In the genomic region with DNA sequence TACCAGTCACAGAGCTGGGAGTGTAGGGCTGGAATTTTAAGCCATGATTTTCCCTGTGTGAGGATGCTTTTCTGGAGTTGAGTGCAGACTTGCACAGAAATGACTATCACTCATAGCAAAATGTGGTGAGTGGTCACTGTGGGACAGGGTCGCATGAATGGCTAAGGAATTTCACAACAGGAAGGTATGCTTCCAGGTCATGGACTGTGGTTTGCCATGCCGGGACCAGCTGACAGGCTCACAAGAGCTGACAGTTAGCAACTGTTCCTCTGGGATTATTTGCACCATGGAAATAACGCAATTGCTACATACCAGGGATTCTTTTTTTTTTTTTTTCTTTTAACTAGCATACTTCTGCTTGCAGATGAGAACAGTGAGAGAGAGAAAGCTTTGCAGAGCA, we compare ENCODE assay signal across 1 cellular context.
TF ChIP-seq lines count a peak whose summit lies in the region.

No MANE protein-coding gene starts in this region.

TF ChIP-seq in HepG2, 621 proteins besides CTCF, POLR2A, EP300 and RAD21 (continued from another document and continues in another):
- TF ChIP-seq, protein P1, sequence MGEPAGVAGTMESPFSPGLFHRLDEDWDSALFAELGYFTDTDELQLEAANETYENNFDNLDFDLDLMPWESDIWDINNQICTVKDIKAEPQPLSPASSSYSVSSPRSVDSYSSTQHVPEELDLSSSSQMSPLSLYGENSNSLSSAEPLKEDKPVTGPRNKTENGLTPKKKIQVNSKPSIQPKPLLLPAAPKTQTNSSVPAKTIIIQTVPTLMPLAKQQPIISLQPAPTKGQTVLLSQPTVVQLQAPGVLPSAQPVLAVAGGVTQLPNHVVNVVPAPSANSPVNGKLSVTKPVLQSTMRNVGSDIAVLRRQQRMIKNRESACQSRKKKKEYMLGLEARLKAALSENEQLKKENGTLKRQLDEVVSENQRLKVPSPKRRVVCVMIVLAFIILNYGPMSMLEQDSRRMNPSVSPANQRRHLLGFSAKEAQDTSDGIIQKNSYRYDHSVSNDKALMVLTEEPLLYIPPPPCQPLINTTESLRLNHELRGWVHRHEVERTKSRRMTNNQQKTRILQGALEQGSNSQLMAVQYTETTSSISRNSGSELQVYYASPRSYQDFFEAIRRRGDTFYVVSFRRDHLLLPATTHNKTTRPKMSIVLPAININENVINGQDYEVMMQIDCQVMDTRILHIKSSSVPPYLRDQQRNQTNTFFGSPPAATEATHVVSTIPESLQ (CRISPR knock-in tag; conservative IDR thresholded peaks at IDR 0.05), result no peak
- TF ChIP-seq, protein P2, sequence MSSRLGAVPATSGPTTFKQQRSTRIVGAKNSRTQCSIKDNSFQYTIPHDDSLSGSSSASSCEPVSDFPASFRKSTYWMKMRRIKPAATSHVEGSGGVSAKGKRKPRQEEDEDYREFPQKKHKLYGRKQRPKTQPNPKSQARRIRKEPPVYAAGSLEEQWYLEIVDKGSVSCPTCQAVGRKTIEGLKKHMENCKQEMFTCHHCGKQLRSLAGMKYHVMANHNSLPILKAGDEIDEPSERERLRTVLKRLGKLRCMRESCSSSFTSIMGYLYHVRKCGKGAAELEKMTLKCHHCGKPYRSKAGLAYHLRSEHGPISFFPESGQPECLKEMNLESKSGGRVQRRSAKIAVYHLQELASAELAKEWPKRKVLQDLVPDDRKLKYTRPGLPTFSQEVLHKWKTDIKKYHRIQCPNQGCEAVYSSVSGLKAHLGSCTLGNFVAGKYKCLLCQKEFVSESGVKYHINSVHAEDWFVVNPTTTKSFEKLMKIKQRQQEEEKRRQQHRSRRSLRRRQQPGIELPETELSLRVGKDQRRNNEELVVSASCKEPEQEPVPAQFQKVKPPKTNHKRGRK (CRISPR knock-in tag; IDR thresholded peaks at IDR 0.05), result no peak
- TF ChIP-seq, protein P3, sequence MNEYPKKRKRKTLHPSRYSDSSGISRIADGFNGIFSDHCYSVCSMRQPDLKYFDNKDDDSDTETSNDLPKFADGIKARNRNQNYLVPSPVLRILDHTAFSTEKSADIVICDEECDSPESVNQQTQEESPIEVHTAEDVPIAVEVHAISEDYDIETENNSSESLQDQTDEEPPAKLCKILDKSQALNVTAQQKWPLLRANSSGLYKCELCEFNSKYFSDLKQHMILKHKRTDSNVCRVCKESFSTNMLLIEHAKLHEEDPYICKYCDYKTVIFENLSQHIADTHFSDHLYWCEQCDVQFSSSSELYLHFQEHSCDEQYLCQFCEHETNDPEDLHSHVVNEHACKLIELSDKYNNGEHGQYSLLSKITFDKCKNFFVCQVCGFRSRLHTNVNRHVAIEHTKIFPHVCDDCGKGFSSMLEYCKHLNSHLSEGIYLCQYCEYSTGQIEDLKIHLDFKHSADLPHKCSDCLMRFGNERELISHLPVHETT (CRISPR knock-in tag; conservative IDR thresholded peaks at IDR 0.05), result 0 out of 2 replicates have a peak, but pooled peaks have one; percentile 35
- no peak for TF ChIP-seq ZNF562 (CRISPR knock-in tag; IDR thresholded peaks at IDR 0.05; ENCODE audit: borderline replicate concordance)
- TF ChIP-seq CHCHD3 (CRISPR knock-in tag; IDR thresholded peaks at IDR 0.05), result no peak
- TF ChIP-seq RAD51 (IDR thresholded peaks at IDR 0.05; ENCODE audit: borderline replicate concordance), result no peak
- peak; percentile 82; the same call in 1 of the 2 replicates for TF ChIP-seq CBFB (CRISPR knock-in tag; IDR thresholded peaks at IDR 0.05)
- peak; percentile 45; the same call in 1 of the 2 replicates for TF ChIP-seq HNF4G (IDR thresholded peaks at IDR 0.05; ENCODE audit: borderline replicate concordance, low read depth, low read length)
- no peak for TF ChIP-seq HNF4G (CRISPR knock-in tag; IDR thresholded peaks at IDR 0.05; ENCODE audit: borderline replicate concordance, low read depth)
- TF ChIP-seq SAFB2 (CRISPR knock-in tag; IDR thresholded peaks at IDR 0.05; ENCODE audit: borderline replicate concordance, low read depth), result no peak
- TF ChIP-seq ZNF362 (CRISPR knock-in tag; IDR thresholded peaks at IDR 0.05; ENCODE audit: borderline replicate concordance), result peak; percentile 98
- peak; percentile 94 for TF ChIP-seq NR2C2 (CRISPR knock-in tag; IDR thresholded peaks at IDR 0.05; ENCODE audit: borderline replicate concordance)
- TF ChIP-seq HNRNPL (IDR thresholded peaks at IDR 0.05; ENCODE audit: low read depth, low read length), result no peak
- peak; percentile 90 for TF ChIP-seq ZNF614 (CRISPR knock-in tag; IDR thresholded peaks at IDR 0.05; ENCODE audit: borderline replicate concordance)
- TF ChIP-seq MAFF (IDR thresholded peaks at IDR 0.05; ENCODE audit: low read depth, low read length), result 0 out of 2 replicates have a peak, but pooled peaks have one; percentile 7
- TF ChIP-seq ZNF496 (CRISPR knock-in tag; IDR thresholded peaks at IDR 0.05; ENCODE audit: insufficient replicate concordance), result no peak
- TF ChIP-seq, protein P4, sequence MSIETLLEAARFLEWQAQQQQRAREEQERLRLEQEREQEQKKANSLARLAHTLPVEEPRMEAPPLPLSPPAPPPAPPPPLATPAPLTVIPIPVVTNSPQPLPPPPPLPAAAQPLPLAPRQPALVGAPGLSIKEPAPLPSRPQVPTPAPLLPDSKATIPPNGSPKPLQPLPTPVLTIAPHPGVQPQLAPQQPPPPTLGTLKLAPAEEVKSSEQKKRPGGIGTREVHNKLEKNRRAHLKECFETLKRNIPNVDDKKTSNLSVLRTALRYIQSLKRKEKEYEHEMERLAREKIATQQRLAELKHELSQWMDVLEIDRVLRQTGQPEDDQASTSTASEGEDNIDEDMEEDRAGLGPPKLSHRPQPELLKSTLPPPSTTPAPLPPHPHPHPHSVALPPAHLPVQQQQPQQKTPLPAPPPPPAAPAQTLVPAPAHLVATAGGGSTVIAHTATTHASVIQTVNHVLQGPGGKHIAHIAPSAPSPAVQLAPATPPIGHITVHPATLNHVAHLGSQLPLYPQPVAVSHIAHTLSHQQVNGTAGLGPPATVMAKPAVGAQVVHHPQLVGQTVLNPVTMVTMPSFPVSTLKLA (IDR thresholded peaks at IDR 0.05), result peak; percentile 44
- TF ChIP-seq KLF16 (CRISPR knock-in tag; IDR thresholded peaks at IDR 0.05), result 0 out of 4 replicates have a peak, but pooled peaks of 1 of the 2 experiments have one; percentile 33
- no peak for TF ChIP-seq ZHX2 (IDR thresholded peaks at IDR 0.05; ENCODE audit: low read depth)
- TF ChIP-seq ZHX2 (CRISPR knock-in tag; IDR thresholded peaks at IDR 0.05; ENCODE audit: borderline replicate concordance), result no peak
- no peak for TF ChIP-seq ZKSCAN5 (CRISPR knock-in tag; IDR thresholded peaks at IDR 0.05)
- no peak for TF ChIP-seq TRAFD1 (CRISPR knock-in tag; IDR thresholded peaks at IDR 0.05; ENCODE audit: borderline replicate concordance)
- TF ChIP-seq HNRNPH1 (optimal IDR thresholded peaks at IDR 0.05; ENCODE audit: low read depth, low read length), result no peak
- TF ChIP-seq ATF3 (CRISPR knock-in tag; IDR thresholded peaks at IDR 0.05), result 0 out of 2 replicates have a peak, but pooled peaks have one; percentile 21
- peak; percentile 63; the same call in 1 of the 2 replicates for TF ChIP-seq MIER3 (CRISPR knock-in tag; IDR thresholded peaks at IDR 0.05; ENCODE audit: borderline replicate concordance)
- TF ChIP-seq, protein P5, sequence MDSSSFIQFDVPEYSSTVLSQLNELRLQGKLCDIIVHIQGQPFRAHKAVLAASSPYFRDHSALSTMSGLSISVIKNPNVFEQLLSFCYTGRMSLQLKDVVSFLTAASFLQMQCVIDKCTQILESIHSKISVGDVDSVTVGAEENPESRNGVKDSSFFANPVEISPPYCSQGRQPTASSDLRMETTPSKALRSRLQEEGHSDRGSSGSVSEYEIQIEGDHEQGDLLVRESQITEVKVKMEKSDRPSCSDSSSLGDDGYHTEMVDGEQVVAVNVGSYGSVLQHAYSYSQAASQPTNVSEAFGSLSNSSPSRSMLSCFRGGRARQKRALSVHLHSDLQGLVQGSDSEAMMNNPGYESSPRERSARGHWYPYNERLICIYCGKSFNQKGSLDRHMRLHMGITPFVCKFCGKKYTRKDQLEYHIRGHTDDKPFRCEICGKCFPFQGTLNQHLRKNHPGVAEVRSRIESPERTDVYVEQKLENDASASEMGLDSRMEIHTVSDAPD (CRISPR knock-in tag; IDR thresholded peaks at IDR 0.05), result 0 out of 2 replicates have a peak, but pooled peaks have one; percentile 35
- TF ChIP-seq CEBPB (IDR thresholded peaks at IDR 0.05; ENCODE audit: borderline replicate concordance, low read depth, low read length), result peak; percentile 91
- no peak for TF ChIP-seq LCORL (IDR thresholded peaks at IDR 0.05)
- TF ChIP-seq LCORL (CRISPR knock-in tag; IDR thresholded peaks at IDR 0.05), result peak; percentile 84
- TF ChIP-seq KDM6A (CRISPR knock-in tag; IDR thresholded peaks at IDR 0.05; ENCODE audit: low read depth), result 0 out of 2 replicates have a peak, but pooled peaks have one; percentile 50
- 0 out of 2 replicates have a peak, but pooled peaks have one; percentile 17 for TF ChIP-seq SIX4 (CRISPR knock-in tag; IDR thresholded peaks at IDR 0.05)
- no peak for TF ChIP-seq CREM (IDR thresholded peaks at IDR 0.05)
- TF ChIP-seq CREM (CRISPR knock-in tag; IDR thresholded peaks at IDR 0.05), result no peak
- peak; percentile 68 for TF ChIP-seq PAXIP1 (CRISPR knock-in tag; conservative IDR thresholded peaks at IDR 0.05)
